8 cellular contexts compared by ENCODE assay signal in genomic region chr11:60905047-60905446, GRCh38. TPM values are rescaled to one million over a fixed set of nuclear protein-coding genes. Genes with fewer than 3 reads are reported as not detected.
DNase-seq lines count a peak whose midpoint lies in the region; ATAC-seq and TF ChIP-seq lines count a peak whose summit lies in the region.

No MANE protein-coding gene starts in this region.

- H3K36me3 ChIP-seq in BE2C, result peaks cover 11% of the 10 kb centered on the region
- H3K36me3 ChIP-seq in HUES6 (ENCODE audit: control insufficient read depth, insufficient read depth, low read length), result peaks cover 40% of the 10 kb centered on the region
- H3K36me3 ChIP-seq in muscle layer of duodenum (ENCODE audit: control insufficient read depth in 1 of 2, insufficient read depth in 2 of 2, low read length in 2 of 2), result peaks cover 35 to 41% of the 10 kb centered on the region in 2 donors

- H3K9me3 ChIP-seq in BE2C (no peaks in the 10 kb centered on the region), HUES6 (ENCODE audit: control insufficient read depth, insufficient read depth, low read depth, low read length) (no peaks in the 10 kb centered on the region), muscle layer of duodenum (ENCODE audit: control insufficient read depth in 1 of 2, low read length in 2 of 2) (no peaks in the 10 kb centered on the region)

- H3K4me1 ChIP-seq in BE2C, result no peaks in the 10 kb centered on the region
- H3K4me1 ChIP-seq in HUES6 (ENCODE audit: control insufficient read depth, insufficient read depth, low read length), result peaks cover 7% of the 10 kb centered on the region
- peaks cover 22% of the 10 kb centered on the region in 2 donors for H3K4me1 ChIP-seq in muscle layer of duodenum (ENCODE audit: control insufficient read depth in 1 of 2, insufficient read depth in 2 of 2, low read length in 2 of 2)

- DNase-seq in BE2C (peak; percentile 21), mesenteric fat pad (ENCODE audit: low spot score) (no peak), NCI-H2227 treated with DMSO at 0.1 percent for 48 hours (lab: John Stamatoyannopoulos, UW) (no peak), erythroblast (lab: John Stamatoyannopoulos, UW) (no peak)

- peak overlapping the region; percentile 88 to 96 (median 93) for H3K27ac Mint-ChIP-seq in brain

- H3K27me3 Mint-ChIP-seq in brain, result peaks cover 13% of the 10 kb centered on the region

- H3K9me3 Mint-ChIP-seq in brain, result peaks cover 0 to 5% (median 0%) of the 10 kb centered on the region in 5 experiments

- H3K4me3 ChIP-seq in BE2C (ENCODE audit: low read depth, low read length) (peak overlapping the region; percentile 63), HUES6 (ENCODE audit: low read depth, low read length) (peak overlapping the region; percentile 97), muscle layer of duodenum (ENCODE audit: low read depth in 1 of 2, low read length in 2 of 2) (peak overlapping the region; percentile 87 to 91)

- ATAC-seq in HG02973 (IDR thresholded peaks at IDR 0.05; ENCODE audit: unreplicated experiment), result no peak

- TF ChIP-seq CTCF in BE2C (IDR thresholded peaks at IDR 0.05; ENCODE audit: low read depth, low read length), result no peak
- TF ChIP-seq CTCF in brain (conservative IDR thresholded peaks at IDR 0.05), result no peak

- peak overlapping the region; percentile 87 to 94 (median 91) for H3K4me3 Mint-ChIP-seq in brain

- H3K27me3 ChIP-seq in BE2C (no peaks in the 10 kb centered on the region), HUES6 (ENCODE audit: control insufficient read depth, insufficient read depth, low read length) (peaks cover 22% of the 10 kb centered on the region), muscle layer of duodenum (ENCODE audit: low read depth, low read length) (no peaks in the 10 kb centered on the region)

- peaks cover 37% of the 10 kb centered on the region for H3K4me1 Mint-ChIP-seq in brain

- TF ChIP-seq POLR2A in erythroblast (IDR thresholded peaks at IDR 0.05; ENCODE audit: low read length), result no peak

- H3K27ac ChIP-seq in HUES6 (ENCODE audit: low read depth, low read length), result no peak overlapping the region
- H3K27ac ChIP-seq in muscle layer of duodenum (ENCODE audit: low read length), result peak overlapping the region; percentile 77

- H3K36me3 Mint-ChIP-seq in brain, result peaks cover 27% of the 10 kb centered on the region

- H3K9ac ChIP-seq in HUES6 (ENCODE audit: low read length), result peak overlapping the region; percentile 92

RNA-seq across cellular contexts. Expression of gene PRPF19, which starts 1.3 kb away (rescaled TPM):
- polyA plus RNA-seq in BE2C (2012; ENCODE audit: insufficient read depth, insufficient read length, low read depth), result 213 TPM
- 200 TPM for polyA plus RNA-seq in brain (ENCODE audit: insufficient read depth, low read depth, low replicate concordance)
- 68.3 TPM for total RNA-seq in mesenteric fat pad

RNA-seq across cellular contexts. Expression of gene TMEM109, which starts 8.9 kb away (rescaled TPM):
- 44.4 TPM for polyA plus RNA-seq in BE2C (2012; ENCODE audit: insufficient read depth, insufficient read length, low read depth)
- polyA plus RNA-seq in brain (ENCODE audit: insufficient read depth, low read depth, low replicate concordance), result 69.7 TPM
- 116 TPM for total RNA-seq in mesenteric fat pad

RNA-seq across cellular contexts. Expression of gene TMEM132A, which starts 19.2 kb away (rescaled TPM):
- polyA plus RNA-seq in BE2C (2012; ENCODE audit: insufficient read depth, insufficient read length, low read depth), result 365 TPM
- 113 TPM for polyA plus RNA-seq in brain (ENCODE audit: insufficient read depth, low read depth, low replicate concordance)
- 6.7 TPM for total RNA-seq in mesenteric fat pad

RNA-seq across cellular contexts. Expression of gene ZP1, which starts 37.7 kb away (rescaled TPM):
- polyA plus RNA-seq in BE2C (2012; ENCODE audit: insufficient read depth, insufficient read length, low read depth), result not detected
- polyA plus RNA-seq in brain (ENCODE audit: insufficient read depth, low read depth, low replicate concordance), result 1.0 TPM
- 1.4 TPM for total RNA-seq in mesenteric fat pad

RNA-seq across cellular contexts. Expression of gene SLC15A3, which starts 46.9 kb away (rescaled TPM):
- not detected for polyA plus RNA-seq in BE2C (2012; ENCODE audit: insufficient read depth, insufficient read length, low read depth)
- polyA plus RNA-seq in brain (ENCODE audit: insufficient read depth, low read depth, low replicate concordance), result 11.9 TPM
- total RNA-seq in mesenteric fat pad, result 47.4 TPM
